Comparison of ENCODE assay signal across 9 cellular contexts in the genomic region with DNA sequence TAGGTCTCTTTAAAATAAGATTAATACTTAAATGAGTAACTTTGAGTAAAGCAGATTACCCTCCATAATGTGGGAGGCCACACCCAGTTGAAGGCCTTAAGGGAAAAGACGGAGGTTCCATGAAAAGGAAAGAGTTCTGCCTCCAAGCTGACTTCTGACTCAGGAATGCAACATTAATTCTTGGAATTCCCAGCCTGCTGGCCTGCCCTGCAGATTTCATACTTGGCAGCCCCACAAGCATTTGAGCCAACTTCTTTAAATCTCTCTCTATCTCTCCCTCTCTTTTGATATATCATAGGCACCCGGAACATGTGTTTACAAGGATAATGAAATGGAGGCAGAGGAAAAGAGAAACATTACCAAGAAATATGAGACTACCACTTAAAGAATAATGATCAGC.
DNase-seq lines count a peak whose midpoint lies in the region; ATAC-seq and TF ChIP-seq lines count a peak whose summit lies in the region.
"Had no signal": no experiment of that assay in that cellular context is flagged by ENCODE, and none has a peak within 500 bp of the region (broad histone marks: within the 10 kb centered on the region; RNA-seq: fewer than 3 reads in every experiment).

No MANE protein-coding gene starts in this region.

- no peak overlapping the region for H3K14ac ChIP-seq in neuronal stem cell (ENCODE audit: low read length)

- H3K9me3 Mint-ChIP-seq in immature natural killer cell = peaks cover 5 to 41% (median 20%) of the 10 kb centered on the region in 6 donors
- H3K9me3 Mint-ChIP-seq: activated CD4-positive, alpha-beta T cell treated with anti-CD3 and anti-CD28 coated beads, Interleukin-2, amount 10 ng/mL, durations not matched to agents 24 days and 14 days had no signal

- H4K91ac ChIP-seq in neuronal stem cell (ENCODE audit: low read depth, low read length, poor library complexity) = no peak overlapping the region

- no peaks in the 10 kb centered on the region for H3K4me1 Mint-ChIP-seq in immature natural killer cell
- H3K4me1 Mint-ChIP-seq: activated CD4-positive, alpha-beta T cell treated with anti-CD3 and anti-CD28 coated beads, Interleukin-2, amount 10 ng/mL, durations not matched to agents 24 days and 14 days had no signal

- intact Hi-C loops in PC-3 (cut with micrococcal nuclease) = no loop called here

- no peak overlapping the region for H4K8ac ChIP-seq in neuronal stem cell (ENCODE audit: low read depth, low read length)

- no peak overlapping the region for H3K4me3 Mint-ChIP-seq in immature natural killer cell
- H3K4me3 Mint-ChIP-seq: activated CD4-positive, alpha-beta T cell treated with anti-CD3 and anti-CD28 coated beads, Interleukin-2, amount 10 ng/mL, durations not matched to agents 24 days and 14 days had no signal

- H3K36me3 Mint-ChIP-seq in immature natural killer cell = peaks cover 0 to 5% (median 3%) of the 10 kb centered on the region in 3 donors

- H3K27me3 ChIP-seq in PC-3 (ENCODE audit: low read length) (no peaks in the 10 kb centered on the region), neuronal stem cell (ENCODE audit: control insufficient read depth in 3 of 3, insufficient read depth in 3 of 3, low read depth in 1 of 3, low read length in 3 of 3) (no peaks in the 10 kb centered on the region)

- peak overlapping the region; percentile 40 for H2AFZ ChIP-seq in PC-3 (ENCODE audit: low read length)
- peak overlapping the region; percentile 47 for H2AFZ ChIP-seq in neuronal stem cell (ENCODE audit: low read length)

- H2BK120ac ChIP-seq in neuronal stem cell (ENCODE audit: low read depth, low read length) = no peak overlapping the region

- WGBS in neuronal stem cell (ENCODE audit: extremely low coverage in 2 of 2, insufficient read length in 2 of 2, insufficient replicate concordance in 1 of 2), 2 donors = no CpG with 5 or more reads among the region's 2 CpGs

- H3K9me3 ChIP-seq in PC-3 (ENCODE audit: low read length) = no peaks in the 10 kb centered on the region
- H3K9me3 ChIP-seq in neuronal stem cell (replicated peaks in 1 of 2; ENCODE audit: control insufficient read depth in 2 of 2, insufficient read depth in 1 of 2, low read depth in 1 of 2, low read length in 2 of 2) = peaks cover 0 to 2% of the 10 kb centered on the region in 2 donors

- no TSS peak for BruUV-seq in PC-3 (replicated peaks; lab: Mats Ljungman, UMichigan)

- POLR2A ChIA-PET in PC-3 (lab: Charles Lee; ENCODE audit: unreplicated experiment) = no interaction called here

- TF ChIP-seq CTCF in PC-3 (conservative IDR thresholded peaks at IDR 0.05; ENCODE audit: low read depth, low read length) (no peak), epithelial cell of proximal tubule (conservative IDR thresholded peaks at IDR 0.05; ENCODE audit: low read depth, low read length) (no peak)

- H3K27ac Mint-ChIP-seq in immature natural killer cell = no peak overlapping the region
- H3K27ac Mint-ChIP-seq: activated CD4-positive, alpha-beta T cell treated with anti-CD3 and anti-CD28 coated beads, Interleukin-2, amount 10 ng/mL, durations not matched to agents 24 days and 14 days had no signal

- no peaks in the 10 kb centered on the region for H3K9me2 ChIP-seq in PC-3 (replicated peaks; ENCODE audit: low read length)

- no peak overlapping the region; the same call in 1 of the 2 replicates for H3K4me3 ChIP-seq in PC-3 (ENCODE audit: low read length)
- H3K4me3 ChIP-seq in epithelial cell of proximal tubule (ENCODE audit: low read depth, low read length) = no peak overlapping the region
- no peak overlapping the region for H3K4me3 ChIP-seq in neuronal stem cell (ENCODE audit: low read length in 2 of 2)

- CTCF ChIA-PET in PC-3 (lab: Charles Lee) = no interaction called here

- ATAC-seq in PC-3 = peak; percentile 94
- ATAC-seq in GM21526 (IDR thresholded peaks at IDR 0.05; ENCODE audit: low FRiP score, unreplicated experiment) = no peak
- no peak for ATAC-seq in GM18517 (IDR thresholded peaks at IDR 0.05; ENCODE audit: unreplicated experiment)
- ATAC-seq in HG03139 (IDR thresholded peaks at IDR 0.05; ENCODE audit: unreplicated experiment) = no peak

- no peak overlapping the region for H3K18ac ChIP-seq in neuronal stem cell (ENCODE audit: low read length)

- H3K4me1 ChIP-seq in PC-3 (ENCODE audit: insufficient read depth, low read length) (peaks cover 32% of the 10 kb centered on the region), neuronal stem cell (ENCODE audit: control insufficient read depth in 2 of 2, insufficient read depth in 1 of 2, low read depth in 1 of 2, low read length in 2 of 2) (peaks cover 2 to 3% of the 10 kb centered on the region in 2 donors)

- no peaks in the 10 kb centered on the region for H3F3A ChIP-seq in PC-3 (ENCODE audit: low read length, unreplicated experiment)

- H2BK5ac ChIP-seq in neuronal stem cell (ENCODE audit: low read length) = no peak overlapping the region

- H3K4me2 ChIP-seq in PC-3 (ENCODE audit: low read length) (peak overlapping the region; percentile 63), neuronal stem cell (ENCODE audit: insufficient read depth, low read length, poor library complexity, severe bottlenecking) (no peak overlapping the region)

- H3K9ac ChIP-seq in PC-3 (ENCODE audit: low read length) (no peak overlapping the region), neuronal stem cell (ENCODE audit: low read depth, low read length, poor library complexity) (no peak overlapping the region)

- no peak overlapping the region for H3K23ac ChIP-seq in neuronal stem cell (ENCODE audit: low read depth, low read length, poor library complexity)

- H3K27ac ChIP-seq in PC-3 (ENCODE audit: low read length) = peak overlapping the region; percentile 37
- H3K27ac ChIP-seq in neuronal stem cell (replicated peaks; ENCODE audit: low read length) = no peak overlapping the region

- no peaks in the 10 kb centered on the region for H3K36me3 ChIP-seq in PC-3 (ENCODE audit: low read depth, low read length)
- H3K36me3 ChIP-seq in neuronal stem cell (replicated peaks in 1 of 2; ENCODE audit: control insufficient read depth in 2 of 2, insufficient read depth in 2 of 2, low read length in 2 of 2) = no peaks in the 10 kb centered on the region

- peaks cover 0 to 2% (median 2%) of the 10 kb centered on the region in 3 donors for H3K27me3 Mint-ChIP-seq in immature natural killer cell (ENCODE audit: low read depth in 3 of 3)
- H3K27me3 Mint-ChIP-seq: activated CD4-positive, alpha-beta T cell treated with anti-CD3 and anti-CD28 coated beads, Interleukin-2, amount 10 ng/mL, durations not matched to agents 24 days and 14 days had no signal

- peak; percentile 96 for DNase-seq in EH (ENCODE audit: low read depth)
- peak; percentile 88 for DNase-seq in PC-3
- peak; percentile 91 for DNase-seq in epithelial cell of proximal tubule (ENCODE audit: low read depth)
- peak; percentile 15 for DNase-seq in neuronal stem cell (ENCODE audit: low spot score)
- DNase-seq in immature natural killer cell = no peak
- DNase-seq: activated CD4-positive, alpha-beta T cell treated with anti-CD3 and anti-CD28 coated beads, Interleukin-2, amount 10 ng/mL, durations not matched to agents 24 days and 14 days had no signal

- no peaks in the 10 kb centered on the region for H3K79me2 ChIP-seq in PC-3 (ENCODE audit: low read length)

- no peaks in the 10 kb centered on the region for H4K20me1 ChIP-seq in PC-3 (ENCODE audit: low read length)

- no peaks in the 10 kb centered on the region for H3K79me1 ChIP-seq in neuronal stem cell (ENCODE audit: low read depth, low read length)

- H2BK15ac ChIP-seq in neuronal stem cell (ENCODE audit: low read length) = no peak overlapping the region

- H3K4ac ChIP-seq in neuronal stem cell (ENCODE audit: low read length) = no peak overlapping the region

- no peak overlapping the region for H2BK12ac ChIP-seq in neuronal stem cell (ENCODE audit: low read length)

- H2AK5ac ChIP-seq in neuronal stem cell (ENCODE audit: low read depth, low read length) = no peak overlapping the region

Comparison
In these comparisons a context has a peak if more than half of its experiments do, and no peak if none do; other contexts are left out.
1. DNase-seq: peak in EH (single experiment), PC-3 (single experiment), epithelial cell of proximal tubule (single experiment) and neuronal stem cell (single experiment); none in immature natural killer cell (0 of 3).